In the genomic region with DNA sequence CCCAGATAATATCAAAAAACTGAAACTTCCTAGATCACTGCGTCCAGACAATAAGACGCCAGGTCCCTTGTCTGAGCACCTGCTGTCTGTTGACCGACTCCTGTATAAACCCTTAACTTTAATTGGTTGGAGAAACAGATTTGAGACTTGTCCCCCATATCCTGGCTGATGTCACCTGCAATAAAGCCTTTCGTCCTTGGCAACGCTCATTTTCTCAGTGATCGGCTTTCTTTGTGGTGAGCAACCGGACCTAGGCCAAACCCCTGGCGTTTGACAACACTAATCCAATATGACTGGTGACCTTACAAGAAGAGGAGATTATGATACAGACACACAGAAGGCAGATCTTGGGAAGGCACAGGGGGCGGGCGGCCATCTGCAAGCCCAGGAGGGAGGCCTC, we compare ENCODE assay signal across 1 cellular context.
TF ChIP-seq lines count a peak whose summit lies in the region.

No MANE protein-coding gene starts in this region.

TF ChIP-seq in GM23338, 12 proteins besides CTCF, POLR2A, EP300 and RAD21 (continued from another document):
- TF ChIP-seq, protein P1, sequence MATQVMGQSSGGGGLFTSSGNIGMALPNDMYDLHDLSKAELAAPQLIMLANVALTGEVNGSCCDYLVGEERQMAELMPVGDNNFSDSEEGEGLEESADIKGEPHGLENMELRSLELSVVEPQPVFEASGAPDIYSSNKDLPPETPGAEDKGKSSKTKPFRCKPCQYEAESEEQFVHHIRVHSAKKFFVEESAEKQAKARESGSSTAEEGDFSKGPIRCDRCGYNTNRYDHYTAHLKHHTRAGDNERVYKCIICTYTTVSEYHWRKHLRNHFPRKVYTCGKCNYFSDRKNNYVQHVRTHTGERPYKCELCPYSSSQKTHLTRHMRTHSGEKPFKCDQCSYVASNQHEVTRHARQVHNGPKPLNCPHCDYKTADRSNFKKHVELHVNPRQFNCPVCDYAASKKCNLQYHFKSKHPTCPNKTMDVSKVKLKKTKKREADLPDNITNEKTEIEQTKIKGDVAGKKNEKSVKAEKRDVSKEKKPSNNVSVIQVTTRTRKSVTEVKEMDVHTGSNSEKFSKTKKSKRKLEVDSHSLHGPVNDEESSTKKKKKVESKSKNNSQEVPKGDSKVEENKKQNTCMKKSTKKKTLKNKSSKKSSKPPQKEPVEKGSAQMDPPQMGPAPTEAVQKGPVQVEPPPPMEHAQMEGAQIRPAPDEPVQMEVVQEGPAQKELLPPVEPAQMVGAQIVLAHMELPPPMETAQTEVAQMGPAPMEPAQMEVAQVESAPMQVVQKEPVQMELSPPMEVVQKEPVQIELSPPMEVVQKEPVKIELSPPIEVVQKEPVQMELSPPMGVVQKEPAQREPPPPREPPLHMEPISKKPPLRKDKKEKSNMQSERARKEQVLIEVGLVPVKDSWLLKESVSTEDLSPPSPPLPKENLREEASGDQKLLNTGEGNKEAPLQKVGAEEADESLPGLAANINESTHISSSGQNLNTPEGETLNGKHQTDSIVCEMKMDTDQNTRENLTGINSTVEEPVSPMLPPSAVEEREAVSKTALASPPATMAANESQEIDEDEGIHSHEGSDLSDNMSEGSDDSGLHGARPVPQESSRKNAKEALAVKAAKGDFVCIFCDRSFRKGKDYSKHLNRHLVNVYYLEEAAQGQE (IDR thresholded peaks at IDR 0.05; ENCODE audit: unreplicated experiment): no peak
- TF ChIP-seq ZNF331 (CRISPR knock-in tag; IDR thresholded peaks at IDR 0.05; ENCODE audit: low read depth) (no peak), STAT1 (IDR thresholded peaks at IDR 0.05; ENCODE audit: unreplicated experiment) (no peak), ZNF114 (CRISPR knock-in tag; IDR thresholded peaks at IDR 0.05) (no peak)
